Comparison of ENCODE assay signal across 17 cellular contexts in the genomic region with DNA sequence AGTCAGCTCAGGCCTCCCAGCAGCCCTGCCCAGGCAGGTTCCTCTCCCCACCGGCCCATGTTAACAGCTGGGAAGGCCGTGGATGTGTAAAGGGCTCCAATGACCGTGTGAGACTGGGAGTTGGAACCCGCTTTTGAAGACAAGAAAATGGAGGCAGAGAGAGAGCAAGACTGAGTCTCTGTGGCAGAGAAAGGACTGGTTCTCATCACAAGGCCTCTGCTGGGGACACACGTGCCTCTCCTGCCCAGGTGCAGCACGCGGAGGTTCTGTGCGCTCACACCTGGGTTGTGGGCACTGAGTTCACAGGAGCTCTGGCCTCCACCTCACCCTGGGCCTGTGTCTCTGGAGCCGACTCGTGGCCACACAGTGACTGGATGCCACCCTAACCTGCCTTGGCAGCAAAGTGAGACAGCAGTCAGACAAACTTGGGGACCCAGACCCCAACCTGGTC. TPM values are rescaled to one million over a fixed set of nuclear protein-coding genes. Genes with fewer than 3 reads are reported as not detected.
A peak's percentile ranks its signal among the peaks of the same experiment; 100 is the strongest.
DNase-seq lines count a peak whose midpoint lies in the region; ATAC-seq, FAIRE-seq and TF ChIP-seq lines count a peak whose summit lies in the region.
"Had no signal": no experiment of that assay in that cellular context is flagged by ENCODE, and none has a peak within 500 bp of the region (broad histone marks: within the 10 kb centered on the region; RNA-seq: fewer than 3 reads in every experiment).

No MANE protein-coding gene starts in this region.

- no peak for FAIRE-seq in H1 (lab: Jason Lieb, UNC)
- no peak for FAIRE-seq in urothelium cell line (lab: Jason Lieb, UNC)
- FAIRE-seq: colon, frontal cortex, K562 had no signal

- TF ChIP-seq RAD21 in H1 (IDR thresholded peaks at IDR 0.05 in 1 of 2, conservative IDR thresholded peaks at IDR 0.05 in 1 of 2; ENCODE audit: low read depth in 2 of 2, low read length in 2 of 2), result no peak

- TF ChIP-seq EP300 in H1 (IDR thresholded peaks at IDR 0.05; ENCODE audit: borderline replicate concordance in 1 of 2, low read depth in 2 of 2, low read length in 2 of 2) (no peak), stomach (IDR thresholded peaks at IDR 0.05) (no peak)

- H3K36me3 ChIP-seq in Peyer's patch, result peaks cover 0 to 8% (median 0%) of the 10 kb centered on the region in 3 donors
- no peaks in the 10 kb centered on the region for H3K36me3 ChIP-seq in H1 (ENCODE audit: control insufficient read depth in 2 of 4, insufficient read depth in 4 of 4, low read length in 3 of 4)
- peaks cover 0 to 56% (median 4%) of the 10 kb centered on the region in 4 donors for H3K36me3 ChIP-seq in stomach
- H3K36me3 ChIP-seq: uterus had no signal

- no peak overlapping the region for H3K18ac ChIP-seq in H1 (ENCODE audit: extremely low read depth, low read length)

- peak overlapping the region; percentile 52; the same call in 1 of the 2 replicates for H2BK12ac ChIP-seq in H1 (ENCODE audit: low read depth, low read length)

- no peaks in the 10 kb centered on the region for H3K79me1 ChIP-seq in H1 (ENCODE audit: low read depth, low read length)

- intact Hi-C loops in stomach (cut with DNase I; ENCODE audit: low total_unique reads), result no loop called here

- H2BK15ac ChIP-seq in H1 (ENCODE audit: low read length), result 0 out of 2 replicates have a peak overlapping the region, but pooled peaks have one; percentile 72

- no peak overlapping the region for H2AFZ ChIP-seq in H1 (ENCODE audit: low read length)

- no peak overlapping the region for H2BK20ac ChIP-seq in H1 (ENCODE audit: low read length)

- ATAC-seq in omental fat pad (ENCODE audit: low FRiP score), result no peak
- ATAC-seq: K562 had no signal

- no peak overlapping the region for H2BK120ac ChIP-seq in H1 (replicated peaks; ENCODE audit: low read depth, low read length)

- DNase-seq in activated effector memory CD4-positive, alpha-beta T cell treated with anti-CD3 and anti-CD28 coated beads, Interleukin-2, amount 50 U/mL, for 16 hours, result peak; percentile 62
- DNase-seq in activated effector memory CD4-positive, alpha-beta T cell treated with Interleukin-2 at 50 U/mL for 16 hours, result no peak
- peak in 2 of 3 donors; percentile 32 to 33 for DNase-seq in Peyer's patch
- peak in 1 of 2 experiments; percentile 39 for DNase-seq in H1 (ENCODE audit: low read depth in 1 of 2, low spot score in 2 of 2)
- peak; percentile 14 for DNase-seq in stomach
- DNase-seq in urothelium cell line (ENCODE audit: low spot score), result no peak
- DNase-seq in activated gamma-delta T cell treated with Interleukin-2 at 50 U/mL for 16 hours, result no peak
- DNase-seq in omental fat pad (ENCODE audit: low spot score), result no peak
- DNase-seq: NCI-H1092, NCI-H2107, NCI-H774, uterus had no signal

- no peak overlapping the region for H3K56ac ChIP-seq in H1 (replicated peaks; ENCODE audit: insufficient read length, low read depth, low read length)

- no peak overlapping the region for H3K4ac ChIP-seq in H1 (replicated peaks; ENCODE audit: insufficient read length, low read depth, low read length)

- WGBS in H1 (ENCODE audit: extremely low coverage in 1 of 2, insufficient coverage in 1 of 2, insufficient read length in 1 of 2, insufficient replicate concordance in 2 of 2, low coverage in 1 of 2, low lambda C conversion rate in 2 of 2, missing lambda C conversion rate in 1 of 2), 2 experiments, result 86% methylated on average over 8 of the region's 10 CpGs; no CpG with 5 or more reads in 1 of the 2 experiments
- WGBS in stomach, 5 donors, result 84 to 96% (median 88%) methylated on average over 10 of the region's 10 CpGs

- H2BK5ac ChIP-seq in H1 (ENCODE audit: low read depth, low read length), result peak overlapping the region; percentile 60

- no peaks in the 10 kb centered on the region for H3K79me2 ChIP-seq in H1 (ENCODE audit: control insufficient read depth in 1 of 2, insufficient read depth in 2 of 2, low read length in 2 of 2)

- no peak overlapping the region for H3K9ac ChIP-seq in H1 (replicated peaks in 1 of 4; ENCODE audit: extremely low read depth in 1 of 4, low read depth in 3 of 4, low read length in 3 of 4)

- no peaks in the 10 kb centered on the region for H3K27me3 ChIP-seq in Peyer's patch
- no peaks in the 10 kb centered on the region for H3K27me3 ChIP-seq in H1 (replicated peaks in 1 of 4; ENCODE audit: control insufficient read depth in 3 of 4, extremely low read depth in 1 of 4, insufficient read depth in 3 of 4, low read length in 3 of 4)
- peaks cover 0 to 57% (median 6%) of the 10 kb centered on the region in 3 donors for H3K27me3 ChIP-seq in stomach
- H3K27me3 ChIP-seq: ascending aorta, uterus had no signal

- H3K4me1 ChIP-seq in Peyer's patch (peaks cover 0 to 5% (median 0%) of the 10 kb centered on the region in 4 donors), H1 (replicated peaks in 1 of 4; ENCODE audit: control insufficient read depth in 3 of 4, insufficient read depth in 4 of 4, low read length in 3 of 4) (no peaks in the 10 kb centered on the region; a peak in 2 of 7 replicates), stomach (peaks cover 0 to 7% (median 0%) of the 10 kb centered on the region in 4 donors)
- H3K4me1 ChIP-seq: ascending aorta, uterus had no signal

- TF ChIP-seq CTCF in Peyer's patch (IDR thresholded peaks at IDR 0.05) (no peak), H1 (IDR thresholded peaks at IDR 0.05; ENCODE audit: control extremely low read depth in 1 of 3, insufficient read depth in 1 of 3, low read depth in 1 of 3, low read length in 3 of 3) (no peak), stomach (IDR thresholded peaks at IDR 0.05) (no peak), omental fat pad (IDR thresholded peaks at IDR 0.05) (no peak)

- no peaks in the 10 kb centered on the region for H3K23me2 ChIP-seq in H1 (ENCODE audit: low read depth, low read length)

- POLR2A ChIA-PET in H1 (lab: Charles Lee; ENCODE audit: partially characterized antibody), result no interaction called here

- H3K23ac ChIP-seq in H1 (ENCODE audit: insufficient read length), result no peak overlapping the region

- H4K91ac ChIP-seq in H1 (replicated peaks; ENCODE audit: insufficient read length, low read length), result no peak overlapping the region

- no peaks in the 10 kb centered on the region for H4K20me1 ChIP-seq in H1 (replicated peaks in 1 of 2; ENCODE audit: control insufficient read depth in 1 of 2, insufficient read depth in 2 of 2, low read length in 2 of 2)

- no peak overlapping the region for H3K14ac ChIP-seq in H1 (ENCODE audit: insufficient read length)

- peak overlapping the region; percentile 23; the same call in 1 of the 2 replicates for H4K8ac ChIP-seq in H1 (ENCODE audit: extremely low read depth, insufficient read depth, low read length)

- TF ChIP-seq POLR2A in Peyer's patch (IDR thresholded peaks at IDR 0.05) (no peak), H1 (IDR thresholded peaks at IDR 0.05; ENCODE audit: control extremely low read depth in 1 of 2, low read depth in 2 of 2, low read length in 2 of 2) (no peak), stomach (IDR thresholded peaks at IDR 0.05) (no peak)

- H3K27ac ChIP-seq in Peyer's patch (no peak overlapping the region), H1 (ENCODE audit: low read depth, low read length) (no peak overlapping the region), stomach (no peak overlapping the region)
- H3K27ac ChIP-seq: ascending aorta, uterus had no signal

- H2AK5ac ChIP-seq in H1 (ENCODE audit: low read depth, low read length), result no peak overlapping the region

- no peak overlapping the region for H3K4me2 ChIP-seq in H1 (ENCODE audit: insufficient read depth in 1 of 2, low read depth in 2 of 2, low read length in 2 of 2)

- CTCF ChIA-PET in H1 (lab: Charles Lee; ENCODE audit: partially characterized antibody), result interaction anchor here (1.0 to 1.1 kb wide), 2 partner anchors 73 to 488 kb away, joined by 3 read pairs; partner anchors contain the start of gene NIPAL3

- no peak overlapping the region for H3K4me3 ChIP-seq in Peyer's patch
- H3K4me3 ChIP-seq in H1 (ENCODE audit: extremely low read depth in 1 of 4, insufficient read depth in 2 of 4, low read depth in 3 of 4, low read length in 4 of 4), result no peak overlapping the region
- H3K4me3 ChIP-seq in stomach, result no peak overlapping the region
- H3K4me3 ChIP-seq: ascending aorta, K562, uterus had no signal

- no peaks in the 10 kb centered on the region for H3K9me3 ChIP-seq in Peyer's patch
- no peaks in the 10 kb centered on the region for H3K9me3 ChIP-seq in H1 (ENCODE audit: insufficient read depth in 2 of 2, low read depth in 1 of 2, low read length in 1 of 2)
- no peaks in the 10 kb centered on the region for H3K9me3 ChIP-seq in stomach
- H3K9me3 ChIP-seq: ascending aorta, uterus had no signal

- no peak overlapping the region for H4K5ac ChIP-seq in H1 (ENCODE audit: insufficient read length, low read depth, low read length)

TF ChIP-seq in H1, 55 proteins besides CTCF, POLR2A, EP300 and RAD21:
- no peak for TF ChIP-seq KDM5A (IDR thresholded peaks at IDR 0.05; ENCODE audit: low read length)
- TF ChIP-seq TAF7 (optimal IDR thresholded peaks at IDR 0.05; ENCODE audit: borderline replicate concordance, low read depth, low read length), result no peak
- TF ChIP-seq RNF2 (IDR thresholded peaks at IDR 0.05; ENCODE audit: borderline replicate concordance, low read depth, low read length, missing control alignments, poor library complexity, severe bottlenecking), result no peak
- TF ChIP-seq CHD2 (IDR thresholded peaks at IDR 0.05; ENCODE audit: low read length), result no peak

RNA-seq across cellular contexts. Expression of gene RUNX3, which starts 27.0 kb away (rescaled TPM):
- total RNA-seq in Peyer's patch, result 1 to 10 TPM; 2.1 to 9.9 (median 6.0) TPM
- 0.48 and 0.82 TPM in 2 replicates for total RNA-seq in H1 (2021; fragmentation: NEBNext Ultra II Directional; extraction: Animal tissue kit (Norgen Biotek cat#: 25700))
- polyA plus RNA-seq in H1 (2011; rRNA removed), result 0.49 and 0.62 TPM in 2 replicates
- polyA plus RNA-seq in H1 (2011; cell fraction: cytosol; rRNA removed), result 0.44 TPM
- 0.70 TPM for polyA plus RNA-seq in H1 (2011; cell fraction: nucleus; rRNA removed)
- 0.33 to 1.3 TPM (median 0.64 TPM) in 4 replicates for polyA plus RNA-seq in H1 (2012, experiment 1 of 2)
- polyA plus RNA-seq in H1 (2012, experiment 2 of 2), result 0.55 TPM
- 0.61 TPM for polyA plus RNA-seq in H1 (2013, experiment 1 of 2)
- 0.52 TPM for polyA plus RNA-seq in H1 (2013, experiment 2 of 2)
- polyA minus RNA-seq in H1 (2011; rRNA and poly(A)+ RNA removed), result 0.13 TPM in 1 of 2 replicates, not detected in the other
- polyA minus RNA-seq in H1 (2011; cell fraction: cytosol; rRNA and poly(A)+ RNA removed), result 1.5 TPM
- 0.30 TPM for polyA minus RNA-seq in H1 (2011; cell fraction: nucleus; rRNA and poly(A)+ RNA removed)
- total RNA-seq in stomach, result 1 to 10 TPM in 3 of 5 donors, under 1 TPM in 1, not detected in 1; 0.29 to 6.1 (median 3.2) TPM
- 1 to 10 TPM; 1.5 to 4.0 (median 2.6) TPM for polyA plus RNA-seq in stomach
- 1 to 10 TPM; 1.6 to 6.7 (median 3.8) TPM for total RNA-seq in omental fat pad
- total RNA-seq: frontal cortex had no signal
- polyA plus RNA-seq: AG04450 had no signal

Comparison
In these comparisons a context has a peak if more than half of its experiments do, and no peak if none do; other contexts are left out.
1. DNase-seq: peak in activated effector memory CD4-positive, alpha-beta T cell treated with anti-CD3 and anti-CD28 coated beads, Interleukin-2, amount 50 U/mL, for 16 hours (single experiment), Peyer's patch (2 of 3) and stomach (single experiment); none in activated effector memory CD4-positive, alpha-beta T cell treated with Interleukin-2 at 50 U/mL for 16 hours (single experiment), urothelium cell line (single experiment), activated gamma-delta T cell treated with Interleukin-2 at 50 U/mL for 16 hours (single experiment) and omental fat pad (single experiment).